In genomic region chr1:105492941-105493340, GRCh38 we compare ENCODE assay signal across 22 cellular contexts.
"Had no signal": no experiment of that assay in that cellular context is flagged by ENCODE, and none has a peak within 500 bp of the region (broad histone marks: within the 10 kb centered on the region; RNA-seq: fewer than 3 reads in every experiment).

No MANE protein-coding gene starts in this region.

- H3K9me3 Mint-ChIP-seq: dendritic cell treated with granulocyte-macrophage colony-stimulating factor and Interleukin-4, amounts not matched to agents 40 ng/mL and 50 ng/mL, for 4 days; stimulated activated naive B cell treated with anti-CD40 and anti-IgM and Interleukin-4, amounts not matched to agents 10 μg/mL and 1 μg/mL and 100 μg/mL, for 72 hours had no signal

- H3K4me3 Mint-ChIP-seq: activated CD4-positive, alpha-beta memory T cell treated with anti-CD3 and anti-CD28 coated beads, Interleukin-2, amount 10 ng/mL, durations not matched to agents 7 days and 5 days; activated CD8-positive, alpha-beta memory T cell treated with anti-CD3 and anti-CD28 coated beads, Interleukin-2, amount 10 ng/mL, durations not matched to agents 7 days and 5 days; activated naive CD4-positive, alpha-beta T cell treated with anti-CD3 and anti-CD28 coated beads, Interleukin-2, amount 10 ng/mL, durations not matched to agents 7 days and 5 days; activated naive CD8-positive, alpha-beta T cell treated with anti-CD3 and anti-CD28 coated beads, Interleukin-2, amount 50 U/mL, for 24 hours; activated T-cell treated with anti-CD3 and anti-CD28 coated beads, Interleukin-2, amount 50 U/mL, for 24 hours; dendritic cell treated with granulocyte-macrophage colony-stimulating factor and Interleukin-4, amounts not matched to agents 40 ng/mL and 50 ng/mL, for 4 days; stimulated activated naive B cell treated with anti-CD40 and anti-IgM and Interleukin-4, amounts not matched to agents 10 μg/mL and 1 μg/mL and 100 μg/mL, for 72 hours; T-cell had no signal

- H3K27ac ChIP-seq: ascending aorta, esophagus squamous epithelium, gastrocnemius medialis, left lung, sigmoid colon, thoracic aorta had no signal

- ATAC-seq: activated CD8-positive, alpha-beta memory T cell treated with anti-CD3 and anti-CD28 coated beads, Interleukin-2, amount 10 ng/mL, durations not matched to agents 7 days and 5 days; activated naive CD8-positive, alpha-beta T cell treated with anti-CD3 and anti-CD28 coated beads, Interleukin-2, amount 50 U/mL, for 24 hours; gastrocnemius medialis; left lung; stimulated activated naive B cell treated with anti-CD40 and anti-IgM and Interleukin-4, amounts not matched to agents 10 μg/mL and 1 μg/mL and 100 μg/mL, for 72 hours; T-cell had no signal

- DNase-seq: activated CD4-positive, alpha-beta memory T cell treated with anti-CD3 and anti-CD28 coated beads, Interleukin-2, amount 10 ng/mL, durations not matched to agents 7 days and 5 days; activated CD4-positive, alpha-beta T cell treated with anti-CD3 and anti-CD28 coated beads for 48 hours; activated CD4-positive, CD25-positive, alpha-beta regulatory T cell; activated CD8-positive, alpha-beta memory T cell treated with anti-CD3 and anti-CD28 coated beads, Interleukin-2, amount 10 ng/mL, durations not matched to agents 7 days and 5 days; activated naive CD4-positive, alpha-beta T cell treated with anti-CD3 and anti-CD28 coated beads, Interleukin-2, amount 10 ng/mL, durations not matched to agents 7 days and 5 days; activated naive CD8-positive, alpha-beta T cell treated with anti-CD3 and anti-CD28 coated beads, Interleukin-2, amount 50 U/mL, for 24 hours; activated T-cell treated with anti-CD3 and anti-CD28 coated beads, Interleukin-2, amount 50 U/mL, for 24 hours; effector CD8-positive, alpha-beta T cell; esophagus squamous epithelium; gastrocnemius medialis; head of caudate nucleus; left lung; mammary epithelial cell; occipital lobe; posterior cingulate gyrus; sigmoid colon; stimulated activated naive B cell treated with anti-CD40 and anti-IgM and Interleukin-4, amounts not matched to agents 10 μg/mL and 1 μg/mL and 100 μg/mL, for 72 hours; T-cell had no signal

- H3K4me1 ChIP-seq: ascending aorta, esophagus squamous epithelium, gastrocnemius medialis, left lung, sigmoid colon had no signal

- H3K4me1 Mint-ChIP-seq: activated CD4-positive, alpha-beta memory T cell treated with anti-CD3 and anti-CD28 coated beads, Interleukin-2, amount 10 ng/mL, durations not matched to agents 7 days and 5 days; activated CD8-positive, alpha-beta memory T cell treated with anti-CD3 and anti-CD28 coated beads, Interleukin-2, amount 10 ng/mL, durations not matched to agents 7 days and 5 days; activated naive CD4-positive, alpha-beta T cell treated with anti-CD3 and anti-CD28 coated beads, Interleukin-2, amount 10 ng/mL, durations not matched to agents 7 days and 5 days; activated naive CD8-positive, alpha-beta T cell treated with anti-CD3 and anti-CD28 coated beads, Interleukin-2, amount 50 U/mL, for 24 hours; stimulated activated naive B cell treated with anti-CD40 and anti-IgM and Interleukin-4, amounts not matched to agents 10 μg/mL and 1 μg/mL and 100 μg/mL, for 72 hours; T-cell had no signal

- H3K27ac Mint-ChIP-seq: activated CD4-positive, alpha-beta memory T cell treated with anti-CD3 and anti-CD28 coated beads, Interleukin-2, amount 10 ng/mL, durations not matched to agents 7 days and 5 days; activated CD8-positive, alpha-beta memory T cell treated with anti-CD3 and anti-CD28 coated beads, Interleukin-2, amount 10 ng/mL, durations not matched to agents 7 days and 5 days; activated naive CD4-positive, alpha-beta T cell treated with anti-CD3 and anti-CD28 coated beads, Interleukin-2, amount 10 ng/mL, durations not matched to agents 7 days and 5 days; activated naive CD8-positive, alpha-beta T cell treated with anti-CD3 and anti-CD28 coated beads, Interleukin-2, amount 50 U/mL, for 24 hours; activated T-cell treated with anti-CD3 and anti-CD28 coated beads, Interleukin-2, amount 50 U/mL, for 24 hours; activated T-helper 2 cell treated with anti-CD3 and anti-CD28 coated beads, Interferon-gamma antibody, Interleukin-2, Interleukin-4, amounts not matched to agents 10 μg/mL and 5 μg/mL and 100 μg/mL, durations not matched to agents 14 hours and 24 hours and 36 hours; dendritic cell treated with granulocyte-macrophage colony-stimulating factor and Interleukin-4, amounts not matched to agents 40 ng/mL and 50 ng/mL, for 4 days; stimulated activated naive B cell treated with anti-CD40 and anti-IgM and Interleukin-4, amounts not matched to agents 10 μg/mL and 1 μg/mL and 100 μg/mL, for 72 hours; T-cell had no signal

- H3K27me3 ChIP-seq: ascending aorta, esophagus squamous epithelium, gastrocnemius medialis, left lung, sigmoid colon had no signal

- H3K9me3 ChIP-seq: ascending aorta, esophagus squamous epithelium, gastrocnemius medialis, left lung, sigmoid colon, thoracic aorta had no signal

- H3K36me3 ChIP-seq: ascending aorta, esophagus squamous epithelium, gastrocnemius medialis, left lung, sigmoid colon, thoracic aorta had no signal

- H3K36me3 Mint-ChIP-seq: activated CD8-positive, alpha-beta memory T cell treated with anti-CD3 and anti-CD28 coated beads, Interleukin-2, amount 10 ng/mL, durations not matched to agents 7 days and 5 days; activated naive CD4-positive, alpha-beta T cell treated with anti-CD3 and anti-CD28 coated beads, Interleukin-2, amount 10 ng/mL, durations not matched to agents 7 days and 5 days; stimulated activated naive B cell treated with anti-CD40 and anti-IgM and Interleukin-4, amounts not matched to agents 10 μg/mL and 1 μg/mL and 100 μg/mL, for 72 hours; T-cell had no signal

- H3K4me3 ChIP-seq: ascending aorta, esophagus squamous epithelium, gastrocnemius medialis, left lung, sigmoid colon, thoracic aorta had no signal

- H3K27me3 Mint-ChIP-seq: activated CD4-positive, alpha-beta memory T cell treated with anti-CD3 and anti-CD28 coated beads, Interleukin-2, amount 10 ng/mL, durations not matched to agents 7 days and 5 days; activated CD8-positive, alpha-beta memory T cell treated with anti-CD3 and anti-CD28 coated beads, Interleukin-2, amount 10 ng/mL, durations not matched to agents 7 days and 5 days; activated naive CD4-positive, alpha-beta T cell treated with anti-CD3 and anti-CD28 coated beads, Interleukin-2, amount 10 ng/mL, durations not matched to agents 7 days and 5 days; activated naive CD8-positive, alpha-beta T cell treated with anti-CD3 and anti-CD28 coated beads, Interleukin-2, amount 50 U/mL, for 24 hours; activated T-cell treated with anti-CD3 and anti-CD28 coated beads, Interleukin-2, amount 50 U/mL, for 24 hours; dendritic cell treated with granulocyte-macrophage colony-stimulating factor and Interleukin-4, amounts not matched to agents 40 ng/mL and 50 ng/mL, for 4 days; stimulated activated naive B cell treated with anti-CD40 and anti-IgM and Interleukin-4, amounts not matched to agents 10 μg/mL and 1 μg/mL and 100 μg/mL, for 72 hours; T-cell had no signal
